In genomic region chr4:180330521-180330920, GRCh38 we compare ENCODE assay signal across 26 cellular contexts.
"Had no signal": no experiment of that assay in that cellular context is flagged by ENCODE, and none has a peak within 500 bp of the region (broad histone marks: within the 10 kb centered on the region; RNA-seq: fewer than 3 reads in every experiment).

No MANE protein-coding gene starts in this region.

- H2AFZ ChIP-seq: PC-9 had no signal

- H3K36me3 ChIP-seq: adrenal gland had no signal

- H3K4me2 ChIP-seq: PC-9 had no signal

- H3K4me3 ChIP-seq: adrenal gland, body of pancreas, K562, PC-9 had no signal

- H3K27ac ChIP-seq: adrenal gland, body of pancreas, PC-9 had no signal

- H3K4me1 ChIP-seq: adrenal gland, body of pancreas had no signal

- H3K27me3 ChIP-seq: adrenal gland, body of pancreas had no signal

- ATAC-seq: activated CD8-positive, alpha-beta memory T cell treated with anti-CD3 and anti-CD28 coated beads, Interleukin-2, amount 10 ng/mL, durations not matched to agents 7 days and 5 days; activated T-helper 17 cell treated with anti-CD3 and anti-CD28 coated beads, Interleukin-2, amount 50 U/mL, for 72 hours; body of pancreas; K562; T-helper 17 cell; WTC11 had no signal

- DNase-seq: activated CD4-positive, alpha-beta T cell treated with anti-CD3 and anti-CD28 coated beads for 48 hours; activated CD4-positive, alpha-beta T cell treated with anti-CD3 and anti-CD28 coated beads, Interleukin-2, amount 50 U/mL, for 4 hours; activated CD4-positive, CD25-positive, alpha-beta regulatory T cell treated with anti-CD3 and anti-CD28 coated beads, Interleukin-2, amount 50 U/mL, for 72 hours; activated CD8-positive, alpha-beta memory T cell treated with anti-CD3 and anti-CD28 coated beads, Interleukin-2, amount 10 ng/mL, durations not matched to agents 7 days and 5 days; activated gamma-delta T cell treated with Interleukin-2 at 50 U/mL for 16 hours; activated naive CD4-positive, alpha-beta T cell treated with anti-CD3 and anti-CD28 coated beads, Interleukin-2, amount 10 ng/mL, durations not matched to agents 7 days and 5 days; activated naive CD8-positive, alpha-beta T cell treated with anti-CD3 and anti-CD28 coated beads for 36 hours; activated T-cell treated with anti-CD3 and anti-CD28 coated beads, Interleukin-2, amount 50 U/mL, for 48 hours; adrenal gland; anterior cingulate cortex; body of pancreas; Karpas-422; MM.1S; NCI-H1105 treated with DMSO at 0.1 percent for 48 hours; NCI-H1436 treated with DMSO at 0.1 percent for 48 hours; NCI-H187 treated with DMSO at 0.1 percent for 48 hours; NCI-H2081 treated with DMSO at 0.1 percent for 48 hours; NCI-H446; NCI-H524; PC-9; SIG-M5; T-helper 17 cell; T-helper 9 cell had no signal

- H3K9me3 ChIP-seq: adrenal gland, body of pancreas had no signal
